Comparison of ENCODE assay signal across 24 cellular contexts in genomic region chr3:13566462-13566748, GRCh38. TPM values are rescaled to one million over a fixed set of nuclear protein-coding genes. Genes with fewer than 3 reads are reported as not detected.
"Had no signal": no experiment of that assay in that cellular context is flagged by ENCODE, and none has a peak within 500 bp of the region (broad histone marks: within the 10 kb centered on the region; RNA-seq: fewer than 3 reads in every experiment).

No MANE protein-coding gene starts in this region.

- H3K4me3 Mint-ChIP-seq: effector memory CD8-positive, alpha-beta T cell; mesothelial cell of epicardium; naive B cell; natural killer cell treated with Interleukin-12 subunit alpha and Interleukin-12 subunit beta and Interleukin-15 and Interleukin-18, amount 100 ng/mL, for 72 hours; neural crest cell; stimulated activated effector memory CD8-positive, alpha-beta T cell treated with anti-CD3 and anti-CD28 coated beads, Interleukin-12 subunit alpha, Interleukin-12 subunit beta, amount 100 ng/mL, for 72 hours had no signal

- H2AFZ ChIP-seq: hepatocyte had no signal

- H3K27ac Mint-ChIP-seq: effector memory CD8-positive, alpha-beta T cell; mesothelial cell of epicardium; natural killer cell treated with Interleukin-12 subunit alpha and Interleukin-12 subunit beta and Interleukin-15 and Interleukin-18, amount 100 ng/mL, for 72 hours; stimulated activated effector memory CD8-positive, alpha-beta T cell treated with anti-CD3 and anti-CD28 coated beads, Interleukin-12 subunit alpha, Interleukin-12 subunit beta, amount 100 ng/mL, for 72 hours had no signal

- DNase-seq: cortex of kidney; effector memory CD8-positive, alpha-beta T cell; left lung; lower lobe of right lung; mucosa of descending colon; naive B cell; occipital lobe; stimulated activated CD4-positive, alpha-beta T cell treated with anti-CD3 and anti-CD28 coated beads, Interleukin-2, amount 100 ng/mL, for 24 hours; stimulated activated CD4-positive, alpha-beta T cell treated with anti-CD3 and anti-CD28 coated beads, Interleukin-4, amount 100 ng/mL, for 24 hours; stimulated activated naive CD4-positive, alpha-beta T cell treated with Interleukin-2 at 50 U/mL for 16 hours; stomach; thyroid gland; trophoblast cell had no signal

- H3K9me3 Mint-ChIP-seq: effector memory CD8-positive, alpha-beta T cell; mesothelial cell of epicardium; naive B cell; natural killer cell treated with Interleukin-12 subunit alpha and Interleukin-12 subunit beta and Interleukin-15 and Interleukin-18, amount 100 ng/mL, for 72 hours; neural crest cell; stimulated activated effector memory CD8-positive, alpha-beta T cell treated with anti-CD3 and anti-CD28 coated beads, Interleukin-12 subunit alpha, Interleukin-12 subunit beta, amount 100 ng/mL, for 72 hours had no signal

- H3K4me3 ChIP-seq: hepatocyte, left lung, lower lobe of right lung, mucosa of descending colon, pancreas, smooth muscle cell, stomach, thyroid gland, vagina had no signal

- H3K4me1 ChIP-seq: lower lobe of right lung, pancreas, thyroid gland had no signal

- H3K27ac ChIP-seq: hepatocyte, left lung, lower lobe of right lung, pancreas, stomach, thyroid gland, vagina had no signal

- ATAC-seq: effector memory CD8-positive, alpha-beta T cell; left lung; lower lobe of right lung; mucosa of descending colon; natural killer cell treated with Interleukin-12 subunit alpha and Interleukin-12 subunit beta and Interleukin-15 and Interleukin-18, amount 100 ng/mL, for 72 hours; pancreas; sciatic nerve; stimulated activated effector memory CD8-positive, alpha-beta T cell treated with anti-CD3 and anti-CD28 coated beads, Interleukin-12 subunit alpha, Interleukin-12 subunit beta, amount 100 ng/mL, for 72 hours had no signal

- H3K36me3 Mint-ChIP-seq: mesothelial cell of epicardium; naive B cell; natural killer cell treated with Interleukin-12 subunit alpha and Interleukin-12 subunit beta and Interleukin-15 and Interleukin-18, amount 100 ng/mL, for 72 hours had no signal

- H3K27me3 ChIP-seq: hepatocyte, left lung, pancreas, thyroid gland, vagina had no signal

- H3K4me2 ChIP-seq: hepatocyte, smooth muscle cell had no signal

- FAIRE-seq: frontal cortex, kidney, pancreas had no signal

- H3K36me3 ChIP-seq: left lung, lower lobe of right lung, pancreas, stomach, thyroid gland, vagina had no signal

- H3K9me3 ChIP-seq: left lung, lower lobe of right lung, mucosa of descending colon, pancreas, stomach, thyroid gland, vagina had no signal

- H3K4me1 Mint-ChIP-seq: neural crest cell had no signal

RNA-seq across cellular contexts. Expression of gene FBLN2, which starts 17.5 kb away (rescaled TPM):
- total RNA-seq: natural killer cell treated with Interleukin-12 subunit alpha and Interleukin-12 subunit beta and Interleukin-15 and Interleukin-18, amount 100 ng/mL, for 72 hours had no signal
